In genomic region chrX:11190745-11191510, GRCh38 we compare ENCODE assay signal across 17 cellular contexts.
DNase-seq lines count a peak whose midpoint lies in the region; ATAC-seq and TF ChIP-seq lines count a peak whose summit lies in the region.
"Had no signal": no experiment of that assay in that cellular context is flagged by ENCODE, and none has a peak within 500 bp of the region (broad histone marks: within the 10 kb centered on the region; RNA-seq: fewer than 3 reads in every experiment).

No MANE protein-coding gene starts in this region.

- in situ Hi-C loops in GM13977 (cut with MboI; ENCODE audit: low pct_unique_long_range_greater_than_20kb, low sequenced_read_pairs, unreplicated experiment), result no loop called here

- no peak for ATAC-seq in psoas muscle
- ATAC-seq: left ventricle myocardium superior had no signal

- H3K4me1 ChIP-seq in psoas muscle, result no peaks in the 10 kb centered on the region
- H3K4me1 ChIP-seq: BE2C, upper lobe of left lung had no signal

- no peaks in the 10 kb centered on the region for H3K27me3 ChIP-seq in psoas muscle (ENCODE audit: insufficient read depth in 3 of 3, low read length in 2 of 3)
- H3K27me3 ChIP-seq: BE2C, upper lobe of left lung had no signal

- H3K36me3 ChIP-seq in psoas muscle (ENCODE audit: insufficient read depth in 1 of 2, low read depth in 1 of 2), result no peaks in the 10 kb centered on the region
- H3K36me3 ChIP-seq: BE2C, upper lobe of left lung had no signal

- no peak overlapping the region for H3K4me3 ChIP-seq in psoas muscle
- H3K4me3 ChIP-seq: dorsolateral prefrontal cortex, upper lobe of left lung had no signal

- WGBS in psoas muscle, 3 donors, result 54 to 87% (median 77%) methylated on average over 8 of the region's 8 CpGs

- no peaks in the 10 kb centered on the region for H3K9me3 ChIP-seq in psoas muscle
- H3K9me3 ChIP-seq: BE2C, upper lobe of left lung had no signal

- H3K27ac ChIP-seq in psoas muscle, result no peak overlapping the region
- H3K27ac ChIP-seq: dorsolateral prefrontal cortex, upper lobe of left lung had no signal

- intact Hi-C loops in psoas muscle (cut with DNase I), result no loop called here

- TF ChIP-seq CTCF in psoas muscle (IDR thresholded peaks at IDR 0.05) (no peak), GM13977 (IDR thresholded peaks at IDR 0.05; ENCODE audit: extremely low read depth, insufficient read depth, missing control alignments) (no peak)

- DNase-seq in ELF-1 (ENCODE audit: low read depth, low spot score), result peak; percentile 84
- DNase-seq in NCI-H187 treated with DMSO at 0.1 percent for 48 hours (lab: John Stamatoyannopoulos, UW), result peak; percentile 84
- peak; percentile 70 for DNase-seq in NCI-H774 (lab: John Stamatoyannopoulos, UW)
- peak; percentile 41 for DNase-seq in left kidney (ENCODE audit: low read depth, low spot score)
- DNase-seq in SK-N-DZ (ENCODE audit: low spot score), result no peak
- no peak for DNase-seq in activated gamma-delta T cell (lab: John Stamatoyannopoulos, UW)
- DNase-seq in psoas muscle, result no peak
- DNase-seq in GM13977 (ENCODE audit: low spot score), result no peak
- DNase-seq: activated CD4-positive, alpha-beta T cell treated with anti-CD3 and anti-CD28 coated beads, Interleukin-2, amount 50 U/mL, for 48 hours; BE2C; dorsolateral prefrontal cortex; left ventricle myocardium superior; naive B cell; NCI-H446; stimulated activated CD4-positive, alpha-beta T cell treated with anti-CD3 and anti-CD28 coated beads, Interleukin-2, amount 100 ng/mL, for 48 hours; T-helper 9 cell; upper lobe of left lung had no signal

Comparison
In these comparisons a context has a peak if more than half of its experiments do, and no peak if none do; other contexts are left out.
1. DNase-seq: peak in ELF-1 (single experiment), NCI-H187 treated with DMSO at 0.1 percent for 48 hours (single experiment), NCI-H774 (single experiment) and left kidney (single experiment); none in SK-N-DZ (single experiment), activated gamma-delta T cell (single experiment), psoas muscle (0 of 2) and GM13977 (single experiment).